23 cellular contexts compared by ENCODE assay signal in the genomic region with DNA sequence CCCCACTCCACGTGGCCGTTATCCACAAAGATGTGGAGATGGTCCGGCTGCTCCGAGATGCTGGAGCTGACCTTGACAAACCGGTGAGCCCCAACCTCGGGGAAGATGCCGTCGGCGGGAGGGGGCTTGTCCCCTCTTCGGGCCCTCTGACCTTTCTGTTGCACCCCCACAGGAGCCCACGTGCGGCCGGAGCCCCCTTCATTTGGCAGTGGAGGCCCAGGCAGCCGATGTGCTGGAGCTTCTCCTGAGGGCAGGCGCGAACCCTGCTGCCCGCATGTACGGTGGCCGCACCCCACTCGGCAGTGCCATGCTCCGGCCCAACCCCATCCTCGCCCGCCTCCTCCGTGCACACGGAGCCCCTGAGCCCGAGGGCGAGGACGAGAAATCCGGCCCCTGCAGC. TPM values are rescaled to one million over a fixed set of nuclear protein-coding genes. Genes with fewer than 3 reads are reported as not detected.
DNase-seq lines count a peak whose midpoint lies in the region; ATAC-seq and TF ChIP-seq lines count a peak whose summit lies in the region.
"Had no signal": no experiment of that assay in that cellular context is flagged by ENCODE, and none has a peak within 500 bp of the region (broad histone marks: within the 10 kb centered on the region; RNA-seq: fewer than 3 reads in every experiment).

No MANE protein-coding gene starts in this region.

- no peak for DNase-seq in activated naive CD8-positive, alpha-beta T cell treated with anti-CD3 and anti-CD28 coated beads for 36 hours
- no peak for DNase-seq in activated naive CD8-positive, alpha-beta T cell treated with anti-CD3 and anti-CD28 coated beads, Interleukin-2, amount 50 U/mL, for 24 hours
- no peak for DNase-seq in central memory CD8-positive, alpha-beta T cell (ENCODE audit: low spot score in 2 of 2)
- DNase-seq in progenitor cell of endocrine pancreas (ENCODE audit: low spot score, unreplicated experiment): no peak
- DNase-seq in activated CD8-positive, alpha-beta T cell treated with anti-CD3 and anti-CD28 coated beads, Interleukin-2, amount 10 ng/mL, durations not matched to agents 7 days and 5 days: no peak
- no peak for DNase-seq in iPS-NIHi7 (ENCODE audit: extremely low spot score)
- DNase-seq: Caco-2; CD8-positive, alpha-beta T cell; DMS79 treated with DMSO at 0.1 percent for 48 hours; GF-D8; HFFc6; IMR-90; MM.1S; NCI-H2029; NCI-H446 treated with DMSO at 0.1 percent for 48 hours; NCI-H526; NCI-H82; PC-9; Right ventricle myocardium superior had no signal

- peak overlapping the region; percentile 58 for H3K27ac Mint-ChIP-seq in activated naive CD8-positive, alpha-beta T cell treated with anti-CD3 and anti-CD28 coated beads for 36 hours
- H3K27ac Mint-ChIP-seq in activated naive CD8-positive, alpha-beta T cell treated with anti-CD3 and anti-CD28 coated beads, Interleukin-2, amount 50 U/mL, for 24 hours: no peak overlapping the region
- H3K27ac Mint-ChIP-seq in central memory CD8-positive, alpha-beta T cell (ENCODE audit: low read depth): peak overlapping the region; percentile 79
- peak overlapping the region; percentile 70 for H3K27ac Mint-ChIP-seq in progenitor cell of endocrine pancreas
- no peak overlapping the region for H3K27ac Mint-ChIP-seq in activated CD8-positive, alpha-beta T cell treated with anti-CD3 and anti-CD28 coated beads, Interleukin-2, amount 10 ng/mL, durations not matched to agents 7 days and 5 days
- H3K27ac Mint-ChIP-seq: B cell, HFFc6 had no signal

- POLR2A ChIA-PET in activated CD8-positive, alpha-beta T cell treated with anti-CD3 and anti-CD28 coated beads, Interleukin-2, amount 10 ng/mL, durations not matched to agents 7 days and 5 days (lab: Charles Lee): no interaction called here

- no peaks in the 10 kb centered on the region for H3K27me3 Mint-ChIP-seq in activated naive CD8-positive, alpha-beta T cell treated with anti-CD3 and anti-CD28 coated beads for 36 hours
- no peaks in the 10 kb centered on the region for H3K27me3 Mint-ChIP-seq in activated naive CD8-positive, alpha-beta T cell treated with anti-CD3 and anti-CD28 coated beads, Interleukin-2, amount 50 U/mL, for 24 hours
- no peaks in the 10 kb centered on the region for H3K27me3 Mint-ChIP-seq in central memory CD8-positive, alpha-beta T cell
- H3K27me3 Mint-ChIP-seq in progenitor cell of endocrine pancreas: no peaks in the 10 kb centered on the region
- H3K27me3 Mint-ChIP-seq in activated CD8-positive, alpha-beta T cell treated with anti-CD3 and anti-CD28 coated beads, Interleukin-2, amount 10 ng/mL, durations not matched to agents 7 days and 5 days (ENCODE audit: low read depth): no peaks in the 10 kb centered on the region
- H3K27me3 Mint-ChIP-seq: B cell had no signal

- H3K9me3 Mint-ChIP-seq in activated naive CD8-positive, alpha-beta T cell treated with anti-CD3 and anti-CD28 coated beads for 36 hours: peaks cover 4% of the 10 kb centered on the region
- no peaks in the 10 kb centered on the region for H3K9me3 Mint-ChIP-seq in activated naive CD8-positive, alpha-beta T cell treated with anti-CD3 and anti-CD28 coated beads, Interleukin-2, amount 50 U/mL, for 24 hours
- no peaks in the 10 kb centered on the region for H3K9me3 Mint-ChIP-seq in central memory CD8-positive, alpha-beta T cell
- H3K9me3 Mint-ChIP-seq in progenitor cell of endocrine pancreas (ENCODE audit: low read depth): no peaks in the 10 kb centered on the region
- H3K9me3 Mint-ChIP-seq in activated CD8-positive, alpha-beta T cell treated with anti-CD3 and anti-CD28 coated beads, Interleukin-2, amount 10 ng/mL, durations not matched to agents 7 days and 5 days (ENCODE audit: insufficient read depth): no peaks in the 10 kb centered on the region
- H3K9me3 Mint-ChIP-seq: CD8-positive, alpha-beta T cell had no signal

- TF ChIP-seq CTCF in progenitor cell of endocrine pancreas (IDR thresholded peaks at IDR 0.05; ENCODE audit: unreplicated experiment): no peak

- ATAC-seq in activated naive CD8-positive, alpha-beta T cell treated with anti-CD3 and anti-CD28 coated beads, Interleukin-2, amount 50 U/mL, for 24 hours: no peak
- ATAC-seq in central memory CD8-positive, alpha-beta T cell (replicated peaks; ENCODE audit: extremely low read depth, poor library complexity, severe bottlenecking): no peak
- no peak for ATAC-seq in activated CD8-positive, alpha-beta T cell treated with anti-CD3 and anti-CD28 coated beads, Interleukin-2, amount 10 ng/mL, durations not matched to agents 7 days and 5 days
- ATAC-seq: CD8-positive, alpha-beta T cell had no signal

- H3K36me3 Mint-ChIP-seq in activated naive CD8-positive, alpha-beta T cell treated with anti-CD3 and anti-CD28 coated beads for 36 hours: peaks cover 39% of the 10 kb centered on the region
- peaks cover 27% of the 10 kb centered on the region for H3K36me3 Mint-ChIP-seq in activated naive CD8-positive, alpha-beta T cell treated with anti-CD3 and anti-CD28 coated beads, Interleukin-2, amount 50 U/mL, for 24 hours (ENCODE audit: low read depth)
- peaks cover 37% of the 10 kb centered on the region for H3K36me3 Mint-ChIP-seq in central memory CD8-positive, alpha-beta T cell (ENCODE audit: insufficient read depth)
- H3K36me3 Mint-ChIP-seq in progenitor cell of endocrine pancreas (ENCODE audit: insufficient read depth): peaks cover 11% of the 10 kb centered on the region
- H3K36me3 Mint-ChIP-seq in activated CD8-positive, alpha-beta T cell treated with anti-CD3 and anti-CD28 coated beads, Interleukin-2, amount 10 ng/mL, durations not matched to agents 7 days and 5 days (ENCODE audit: low read depth): peaks cover 39% of the 10 kb centered on the region

- no peak overlapping the region for H3K4me3 Mint-ChIP-seq in activated naive CD8-positive, alpha-beta T cell treated with anti-CD3 and anti-CD28 coated beads for 36 hours
- H3K4me3 Mint-ChIP-seq in activated naive CD8-positive, alpha-beta T cell treated with anti-CD3 and anti-CD28 coated beads, Interleukin-2, amount 50 U/mL, for 24 hours: no peak overlapping the region
- H3K4me3 Mint-ChIP-seq in central memory CD8-positive, alpha-beta T cell: peak overlapping the region; percentile 3
- H3K4me3 Mint-ChIP-seq in progenitor cell of endocrine pancreas (ENCODE audit: low read depth): no peak overlapping the region
- H3K4me3 Mint-ChIP-seq in activated CD8-positive, alpha-beta T cell treated with anti-CD3 and anti-CD28 coated beads, Interleukin-2, amount 10 ng/mL, durations not matched to agents 7 days and 5 days: no peak overlapping the region
- H3K4me3 Mint-ChIP-seq: B cell; CD8-positive, alpha-beta T cell; HFFc6 had no signal

- peaks cover 12% of the 10 kb centered on the region for H3K4me1 Mint-ChIP-seq in activated naive CD8-positive, alpha-beta T cell treated with anti-CD3 and anti-CD28 coated beads for 36 hours
- peaks cover 15% of the 10 kb centered on the region for H3K4me1 Mint-ChIP-seq in activated naive CD8-positive, alpha-beta T cell treated with anti-CD3 and anti-CD28 coated beads, Interleukin-2, amount 50 U/mL, for 24 hours
- H3K4me1 Mint-ChIP-seq in central memory CD8-positive, alpha-beta T cell: peaks cover 26% of the 10 kb centered on the region
- H3K4me1 Mint-ChIP-seq in progenitor cell of endocrine pancreas (ENCODE audit: low read depth): no peaks in the 10 kb centered on the region
- peaks cover 22% of the 10 kb centered on the region for H3K4me1 Mint-ChIP-seq in activated CD8-positive, alpha-beta T cell treated with anti-CD3 and anti-CD28 coated beads, Interleukin-2, amount 10 ng/mL, durations not matched to agents 7 days and 5 days (ENCODE audit: low read depth)

- CTCF ChIA-PET in activated CD8-positive, alpha-beta T cell treated with anti-CD3 and anti-CD28 coated beads, Interleukin-2, amount 10 ng/mL, durations not matched to agents 7 days and 5 days (lab: Charles Lee): interaction anchor here (2.4 kb wide), 1 partner anchor 23 kb away, joined by 6 read pairs; the partner anchor contains the start of genes MRPS12 and SARS2

RNA-seq across cellular contexts. Expression of gene CCER2, which starts 4.8 kb away (rescaled TPM):
- 1 to 10 TPM in 1 of 2 experiments, under 1 TPM in 1; 0.96 to 1.5 TPM for total RNA-seq in activated naive CD8-positive, alpha-beta T cell treated with anti-CD3 and anti-CD28 coated beads for 36 hours
- total RNA-seq in progenitor cell of endocrine pancreas: 0.81 and 1.4 TPM in 2 replicates
- 1 to 10 TPM in 1 of 2 experiments, under 1 TPM in 1; 0.79 to 1.1 TPM for total RNA-seq in activated CD8-positive, alpha-beta T cell treated with anti-CD3 and anti-CD28 coated beads, Interleukin-2, amount 10 ng/mL, durations not matched to agents 7 days and 5 days
- total RNA-seq: H4, IMR-90, Right ventricle myocardium superior, RPMI7951, SJSA1 had no signal

RNA-seq across cellular contexts. Expression of gene NFKBIB, which starts 7.5 kb away (rescaled TPM):
- 10 to 100 TPM; 85.7 to 86.2 TPM for total RNA-seq in activated naive CD8-positive, alpha-beta T cell treated with anti-CD3 and anti-CD28 coated beads for 36 hours
- total RNA-seq in progenitor cell of endocrine pancreas: 18.0 and 18.8 TPM in 2 replicates
- 10 to 100 TPM; 31.9 to 36.6 TPM for total RNA-seq in activated CD8-positive, alpha-beta T cell treated with anti-CD3 and anti-CD28 coated beads, Interleukin-2, amount 10 ng/mL, durations not matched to agents 7 days and 5 days

RNA-seq across cellular contexts. Expression of gene SIRT2, which starts 7.8 kb away (rescaled TPM):
- total RNA-seq in activated naive CD8-positive, alpha-beta T cell treated with anti-CD3 and anti-CD28 coated beads for 36 hours: 10 to 100 TPM; 19.4 to 21.2 TPM
- 33.4 and 38.0 TPM in 2 replicates for total RNA-seq in progenitor cell of endocrine pancreas
- total RNA-seq in activated CD8-positive, alpha-beta T cell treated with anti-CD3 and anti-CD28 coated beads, Interleukin-2, amount 10 ng/mL, durations not matched to agents 7 days and 5 days: 10 to 100 TPM; 36.4 to 40.3 TPM

RNA-seq across cellular contexts. Expression of gene SARS2, which starts 23.3 kb away (rescaled TPM):
- total RNA-seq in activated naive CD8-positive, alpha-beta T cell treated with anti-CD3 and anti-CD28 coated beads for 36 hours: 10 to 100 TPM; 39.8 to 43.2 TPM
- total RNA-seq in progenitor cell of endocrine pancreas: 68.2 and 74.7 TPM in 2 replicates
- total RNA-seq in activated CD8-positive, alpha-beta T cell treated with anti-CD3 and anti-CD28 coated beads, Interleukin-2, amount 10 ng/mL, durations not matched to agents 7 days and 5 days: 10 to 100 TPM; 36.2 to 36.6 TPM

RNA-seq across cellular contexts. Expression of gene MRPS12, which starts 23.5 kb away (rescaled TPM):
- 100 to 1,000 TPM; 114 to 124 TPM for total RNA-seq in activated naive CD8-positive, alpha-beta T cell treated with anti-CD3 and anti-CD28 coated beads for 36 hours
- 26.7 and 26.8 TPM in 2 replicates for total RNA-seq in progenitor cell of endocrine pancreas
- 10 to 100 TPM; 60.2 to 61.7 TPM for total RNA-seq in activated CD8-positive, alpha-beta T cell treated with anti-CD3 and anti-CD28 coated beads, Interleukin-2, amount 10 ng/mL, durations not matched to agents 7 days and 5 days

Comparison
In these comparisons a context has a peak if more than half of its experiments do, and no peak if none do; other contexts are left out.
1. H3K27ac Mint-ChIP-seq: peak in activated naive CD8-positive, alpha-beta T cell treated with anti-CD3 and anti-CD28 coated beads for 36 hours (single experiment), central memory CD8-positive, alpha-beta T cell (single experiment) and progenitor cell of endocrine pancreas (single experiment); none in activated naive CD8-positive, alpha-beta T cell treated with anti-CD3 and anti-CD28 coated beads, Interleukin-2, amount 50 U/mL, for 24 hours (single experiment) and activated CD8-positive, alpha-beta T cell treated with anti-CD3 and anti-CD28 coated beads, Interleukin-2, amount 10 ng/mL, durations not matched to agents 7 days and 5 days (single experiment).